ENCODE assay signal across 1 cellular context in the genomic region with DNA sequence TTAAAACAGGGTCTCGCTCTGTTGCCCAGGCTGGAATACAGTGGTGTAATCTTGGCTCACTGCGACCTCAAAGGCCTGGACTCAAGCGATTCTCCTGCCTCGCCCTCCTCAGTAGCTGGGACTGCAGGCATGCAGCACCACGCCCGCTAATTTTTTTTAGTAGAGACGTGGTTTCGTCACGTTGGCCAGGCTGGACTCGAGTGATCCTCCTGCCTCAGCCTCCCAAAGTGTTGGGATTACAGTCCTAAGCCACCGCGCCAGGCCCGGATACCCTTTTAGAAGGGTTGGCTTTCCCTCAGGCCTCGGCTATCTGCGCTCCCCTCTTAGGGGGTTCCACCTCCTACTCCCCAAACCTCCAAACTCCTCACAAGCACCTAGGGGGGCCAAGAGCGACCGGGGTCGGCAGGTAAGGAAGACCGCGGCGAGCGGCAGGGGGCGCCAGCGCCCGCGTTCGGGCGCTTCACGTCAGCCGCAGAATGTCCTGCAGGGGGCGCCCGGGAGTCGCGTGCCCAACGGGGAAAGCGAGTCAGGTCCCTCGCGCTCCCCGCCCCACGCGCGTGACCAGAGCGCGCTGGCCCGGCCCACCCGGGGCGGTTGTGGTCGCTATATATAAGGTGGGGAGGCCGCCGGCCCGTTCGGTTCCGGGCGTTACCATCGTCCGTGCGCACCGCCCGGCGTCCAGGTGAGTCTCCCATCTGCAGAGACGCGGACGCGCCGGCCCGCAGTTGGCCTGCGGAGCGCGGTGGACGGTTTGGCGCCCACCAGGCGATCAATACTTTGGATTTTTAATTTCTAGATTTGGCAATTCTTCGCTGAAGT.
TF ChIP-seq lines count a peak whose summit lies in the region.

No MANE protein-coding gene starts in this region.

TF ChIP-seq in HepG2, 621 proteins besides CTCF, POLR2A, EP300 and RAD21 (continued from another document and continues in another):
- no peak for TF ChIP-seq HMGA1 (CRISPR knock-in tag; conservative IDR thresholded peaks at IDR 0.05)
- no peak for TF ChIP-seq FIP1L1 (IDR thresholded peaks at IDR 0.05; ENCODE audit: borderline replicate concordance, insufficient read depth, low read depth, low read length)
- no peak for TF ChIP-seq CEBPG (CRISPR knock-in tag; IDR thresholded peaks at IDR 0.05)
- 0 out of 2 replicates have a peak, but pooled peaks have one; percentile 40 for TF ChIP-seq EED (CRISPR knock-in tag; IDR thresholded peaks at IDR 0.05)
- TF ChIP-seq RARA (CRISPR knock-in tag; IDR thresholded peaks at IDR 0.05): no peak
- TF ChIP-seq LCORL (IDR thresholded peaks at IDR 0.05): no peak
- TF ChIP-seq LCORL (CRISPR knock-in tag; IDR thresholded peaks at IDR 0.05): no peak
- TF ChIP-seq ZNF557 (CRISPR knock-in tag; IDR thresholded peaks at IDR 0.05): no peak
- TF ChIP-seq ZFP91 (CRISPR knock-in tag; IDR thresholded peaks at IDR 0.05; ENCODE audit: borderline replicate concordance): peak; percentile 78; the same call in 1 of the 2 replicates
- TF ChIP-seq YY1 (IDR thresholded peaks at IDR 0.05; ENCODE audit: insufficient read depth, insufficient replicate concordance, low read depth, low read length): peak; percentile 77
- TF ChIP-seq, protein P1, sequence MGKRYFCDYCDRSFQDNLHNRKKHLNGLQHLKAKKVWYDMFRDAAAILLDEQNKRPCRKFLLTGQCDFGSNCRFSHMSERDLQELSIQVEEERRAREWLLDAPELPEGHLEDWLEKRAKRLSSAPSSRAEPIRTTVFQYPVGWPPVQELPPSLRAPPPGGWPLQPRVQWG (CRISPR knock-in tag; IDR thresholded peaks at IDR 0.05; ENCODE audit: borderline replicate concordance, low read depth): no peak
- peak; percentile 21; the same call in 1 of the 2 replicates for TF ChIP-seq ZFX (CRISPR knock-in tag; IDR thresholded peaks at IDR 0.05; ENCODE audit: low read depth)
- no peak for TF ChIP-seq PCBP2 (optimal IDR thresholded peaks at IDR 0.05; ENCODE audit: low read depth, low read length, poor library complexity, severe bottlenecking)
- peak; percentile 96 for TF ChIP-seq XRCC5 (optimal IDR thresholded peaks at IDR 0.05; ENCODE audit: low read length)
- TF ChIP-seq MAF1 (CRISPR knock-in tag; IDR thresholded peaks at IDR 0.05; ENCODE audit: borderline replicate concordance): no peak
- TF ChIP-seq PHB2 (IDR thresholded peaks at IDR 0.05; ENCODE audit: partially characterized antibody): no peak
- TF ChIP-seq ZNF350 (CRISPR knock-in tag; IDR thresholded peaks at IDR 0.05; ENCODE audit: borderline replicate concordance, low read depth): peak; percentile 49; the same call in 1 of the 2 replicates
- peak; percentile 62; the same call in 1 of the 2 replicates for TF ChIP-seq MTA1 (CRISPR knock-in tag; IDR thresholded peaks at IDR 0.05; ENCODE audit: borderline replicate concordance)
- peak; percentile 63; the same call in 1 of the 2 replicates for TF ChIP-seq GABPB1 (CRISPR knock-in tag; IDR thresholded peaks at IDR 0.05)
- TF ChIP-seq ZNF547 (CRISPR knock-in tag; IDR thresholded peaks at IDR 0.05): 0 out of 2 replicates have a peak, but pooled peaks have one; percentile 47
- no peak for TF ChIP-seq MYC (CRISPR knock-in tag; IDR thresholded peaks at IDR 0.05; ENCODE audit: borderline replicate concordance)
- TF ChIP-seq DMAP1 (CRISPR knock-in tag; IDR thresholded peaks at IDR 0.05): no peak
- TF ChIP-seq, protein P2, sequence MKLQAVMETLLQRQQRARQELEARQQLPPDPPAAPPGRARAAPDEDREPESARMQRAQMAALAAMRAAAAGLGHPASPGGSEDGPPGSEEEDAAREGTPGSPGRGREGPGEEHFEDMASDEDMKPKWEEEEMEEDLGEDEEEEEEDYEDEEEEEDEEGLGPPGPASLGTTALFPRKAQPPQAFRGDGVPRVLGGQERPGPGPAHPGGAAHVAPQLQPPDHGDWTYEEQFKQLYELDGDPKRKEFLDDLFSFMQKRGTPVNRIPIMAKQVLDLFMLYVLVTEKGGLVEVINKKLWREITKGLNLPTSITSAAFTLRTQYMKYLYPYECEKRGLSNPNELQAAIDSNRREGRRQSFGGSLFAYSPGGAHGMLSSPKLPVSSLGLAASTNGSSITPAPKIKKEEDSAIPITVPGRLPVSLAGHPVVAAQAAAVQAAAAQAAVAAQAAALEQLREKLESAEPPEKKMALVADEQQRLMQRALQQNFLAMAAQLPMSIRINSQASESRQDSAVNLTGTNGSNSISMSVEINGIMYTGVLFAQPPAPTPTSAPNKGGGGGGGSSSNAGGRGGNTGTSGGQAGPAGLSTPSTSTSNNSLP (IDR thresholded peaks at IDR 0.05; ENCODE audit: low read depth, low read length): no peak
- TF ChIP-seq SCMH1 (CRISPR knock-in tag; IDR thresholded peaks at IDR 0.05; ENCODE audit: borderline replicate concordance): no peak
- TF ChIP-seq ZNF33A (CRISPR knock-in tag; IDR thresholded peaks at IDR 0.05; ENCODE audit: borderline replicate concordance): no peak
- TF ChIP-seq TRIM24 (CRISPR knock-in tag; IDR thresholded peaks at IDR 0.05): no peak
- TF ChIP-seq ELF4 (CRISPR knock-in tag; IDR thresholded peaks at IDR 0.05; ENCODE audit: borderline replicate concordance): 0 out of 2 replicates have a peak, but pooled peaks have one; percentile 28
- peak; percentile 42; the same call in 1 of the 2 replicates for TF ChIP-seq THAP11 (CRISPR knock-in tag; IDR thresholded peaks at IDR 0.05)
- no peak for TF ChIP-seq BCL6 (CRISPR knock-in tag; IDR thresholded peaks at IDR 0.05)
- peak; percentile 34; the same call in 1 of the 2 replicates for TF ChIP-seq RXRB (CRISPR knock-in tag; IDR thresholded peaks at IDR 0.05; ENCODE audit: borderline replicate concordance)
- TF ChIP-seq ZIK1 (CRISPR knock-in tag; IDR thresholded peaks at IDR 0.05; ENCODE audit: borderline replicate concordance, low read depth): no peak
- TF ChIP-seq FOXA3 (CRISPR knock-in tag; IDR thresholded peaks at IDR 0.05): no peak
- peak; percentile 55; the same call in 1 of the 2 replicates for TF ChIP-seq MEIS1 (CRISPR knock-in tag; IDR thresholded peaks at IDR 0.05; ENCODE audit: borderline replicate concordance)
- no peak for TF ChIP-seq DMTF1 (CRISPR knock-in tag; IDR thresholded peaks at IDR 0.05)
- TF ChIP-seq, protein P3, sequence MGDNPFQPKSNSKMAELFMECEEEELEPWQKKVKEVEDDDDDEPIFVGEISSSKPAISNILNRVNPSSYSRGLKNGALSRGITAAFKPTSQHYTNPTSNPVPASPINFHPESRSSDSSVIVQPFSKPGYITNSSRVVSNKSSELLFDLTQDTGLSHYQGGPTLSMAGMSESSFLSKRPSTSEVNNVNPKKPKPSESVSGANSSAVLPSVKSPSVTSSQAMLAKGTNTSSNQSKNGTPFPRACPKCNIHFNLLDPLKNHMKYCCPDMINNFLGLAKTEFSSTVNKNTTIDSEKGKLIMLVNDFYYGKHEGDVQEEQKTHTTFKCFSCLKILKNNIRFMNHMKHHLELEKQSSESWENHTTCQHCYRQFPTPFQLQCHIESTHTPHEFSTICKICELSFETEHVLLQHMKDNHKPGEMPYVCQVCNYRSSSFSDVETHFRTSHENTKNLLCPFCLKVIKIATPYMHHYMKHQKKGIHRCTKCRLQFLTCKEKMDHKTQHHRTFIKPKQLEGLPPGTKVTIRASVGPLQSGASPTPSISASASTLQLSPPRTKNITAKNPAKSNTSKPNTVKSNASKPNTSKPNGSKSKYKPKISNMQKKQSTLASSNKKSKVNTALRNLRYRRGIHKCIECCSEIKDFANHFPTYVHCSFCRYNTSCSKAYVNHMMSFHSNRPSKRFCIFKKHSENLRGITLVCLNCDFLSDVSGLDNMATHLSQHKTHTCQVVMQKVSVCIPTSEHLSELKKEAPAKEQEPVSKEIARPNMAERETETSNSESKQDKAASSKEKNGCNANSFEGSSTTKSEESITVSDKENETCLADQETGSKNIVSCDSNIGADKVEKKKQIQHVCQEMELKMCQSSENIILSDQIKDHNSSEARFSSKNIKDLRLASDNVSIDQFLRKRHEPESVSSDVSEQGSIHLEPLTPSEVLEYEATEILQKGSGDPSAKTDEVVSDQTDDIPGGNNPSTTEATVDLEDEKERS (CRISPR knock-in tag; IDR thresholded peaks at IDR 0.05): 0 out of 2 replicates have a peak, but pooled peaks have one; percentile 45
- no peak for TF ChIP-seq ZNF383 (CRISPR knock-in tag; IDR thresholded peaks at IDR 0.05; ENCODE audit: borderline replicate concordance)
- peak; percentile 69; the same call in 1 of the 2 replicates for TF ChIP-seq ZNF891 (CRISPR knock-in tag; IDR thresholded peaks at IDR 0.05)
- TF ChIP-seq ZNF512B (CRISPR knock-in tag; IDR thresholded peaks at IDR 0.05; ENCODE audit: borderline replicate concordance): 0 out of 2 replicates have a peak, but pooled peaks have one; percentile 24
- no peak for TF ChIP-seq ZFYVE20 (CRISPR knock-in tag; IDR thresholded peaks at IDR 0.05; ENCODE audit: borderline replicate concordance, low read depth)
- peak; percentile 28; the same call in 1 of the 2 replicates for TF ChIP-seq ZNF83 (CRISPR knock-in tag; IDR thresholded peaks at IDR 0.05; ENCODE audit: borderline replicate concordance)
- TF ChIP-seq HDAC2 (CRISPR knock-in tag; IDR thresholded peaks at IDR 0.05): no peak
- TF ChIP-seq, protein P4, sequence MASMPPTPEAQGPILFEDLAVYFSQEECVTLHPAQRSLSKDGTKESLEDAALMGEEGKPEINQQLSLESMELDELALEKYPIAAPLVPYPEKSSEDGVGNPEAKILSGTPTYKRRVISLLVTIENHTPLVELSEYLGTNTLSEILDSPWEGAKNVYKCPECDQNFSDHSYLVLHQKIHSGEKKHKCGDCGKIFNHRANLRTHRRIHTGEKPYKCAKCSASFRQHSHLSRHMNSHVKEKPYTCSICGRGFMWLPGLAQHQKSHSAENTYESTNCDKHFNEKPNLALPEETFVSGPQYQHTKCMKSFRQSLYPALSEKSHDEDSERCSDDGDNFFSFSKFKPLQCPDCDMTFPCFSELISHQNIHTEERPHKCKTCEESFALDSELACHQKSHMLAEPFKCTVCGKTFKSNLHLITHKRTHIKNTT (CRISPR knock-in tag; IDR thresholded peaks at IDR 0.05): no peak
- TF ChIP-seq ZBTB20 (CRISPR knock-in tag; IDR thresholded peaks at IDR 0.05; ENCODE audit: borderline replicate concordance, low read depth): peak; percentile 27; the same call in 1 of the 2 replicates
- no peak for TF ChIP-seq CC2D1A (CRISPR knock-in tag; IDR thresholded peaks at IDR 0.05)
- TF ChIP-seq PAX8 (CRISPR knock-in tag; IDR thresholded peaks at IDR 0.05; ENCODE audit: borderline replicate concordance): no peak
- no peak for TF ChIP-seq NFIB (CRISPR knock-in tag; IDR thresholded peaks at IDR 0.05; ENCODE audit: borderline replicate concordance)
- 0 out of 2 replicates have a peak, but pooled peaks have one; percentile 33 for TF ChIP-seq ZNF563 (CRISPR knock-in tag; IDR thresholded peaks at IDR 0.05)
- no peak for TF ChIP-seq ZNF619 (CRISPR knock-in tag; IDR thresholded peaks at IDR 0.05)
- TF ChIP-seq TSC22D2 (CRISPR knock-in tag; IDR thresholded peaks at IDR 0.05; ENCODE audit: borderline replicate concordance): no peak
- TF ChIP-seq, protein P5, sequence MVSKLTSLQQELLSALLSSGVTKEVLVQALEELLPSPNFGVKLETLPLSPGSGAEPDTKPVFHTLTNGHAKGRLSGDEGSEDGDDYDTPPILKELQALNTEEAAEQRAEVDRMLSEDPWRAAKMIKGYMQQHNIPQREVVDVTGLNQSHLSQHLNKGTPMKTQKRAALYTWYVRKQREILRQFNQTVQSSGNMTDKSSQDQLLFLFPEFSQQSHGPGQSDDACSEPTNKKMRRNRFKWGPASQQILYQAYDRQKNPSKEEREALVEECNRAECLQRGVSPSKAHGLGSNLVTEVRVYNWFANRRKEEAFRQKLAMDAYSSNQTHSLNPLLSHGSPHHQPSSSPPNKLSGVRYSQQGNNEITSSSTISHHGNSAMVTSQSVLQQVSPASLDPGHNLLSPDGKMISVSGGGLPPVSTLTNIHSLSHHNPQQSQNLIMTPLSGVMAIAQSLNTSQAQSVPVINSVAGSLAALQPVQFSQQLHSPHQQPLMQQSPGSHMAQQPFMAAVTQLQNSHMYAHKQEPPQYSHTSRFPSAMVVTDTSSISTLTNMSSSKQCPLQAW (CRISPR knock-in tag; IDR thresholded peaks at IDR 0.05): peak; percentile 55
